Comparison of ENCODE assay signal across 22 cellular contexts in the genomic region with DNA sequence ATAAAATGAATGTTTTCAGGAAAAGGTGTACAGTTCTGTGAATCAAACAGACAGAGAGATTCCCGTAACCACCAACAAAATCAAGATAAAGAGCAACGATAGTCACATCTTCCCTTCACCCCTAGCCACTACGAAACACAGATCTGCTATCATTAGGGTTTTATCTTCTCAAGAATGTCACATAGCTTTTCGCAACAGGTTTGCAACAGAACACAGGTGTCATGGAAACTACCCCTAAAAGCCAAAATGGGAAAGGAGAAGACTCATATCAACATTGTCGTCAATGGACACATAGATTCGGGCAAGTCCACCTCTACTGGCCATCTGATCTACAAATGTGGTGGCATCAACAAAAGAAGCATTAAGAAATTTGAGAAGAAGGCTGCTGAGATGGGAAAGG. TPM values are rescaled to one million over a fixed set of nuclear protein-coding genes. Genes with fewer than 3 reads are reported as not detected.
A peak's percentile ranks its signal among the peaks of the same experiment; 100 is the strongest.
DNase-seq lines count a peak whose midpoint lies in the region; ATAC-seq and TF ChIP-seq lines count a peak whose summit lies in the region.
"Had no signal": no experiment of that assay in that cellular context is flagged by ENCODE, and none has a peak within 500 bp of the region (broad histone marks: within the 10 kb centered on the region; RNA-seq: fewer than 3 reads in every experiment).

No MANE protein-coding gene starts in this region.

- H3K36me3 ChIP-seq in endodermal cell (ENCODE audit: control insufficient read depth, insufficient read depth, low read length) (no peaks in the 10 kb centered on the region), parathyroid adenoma (ENCODE audit: control insufficient read depth, insufficient read depth, low read length) (no peaks in the 10 kb centered on the region), SJCRH30 (peaks cover under 1% of the 10 kb centered on the region; the same call in 1 of the 2 replicates)
- H3K36me3 ChIP-seq: BE2C had no signal

- H2AFZ ChIP-seq in parathyroid adenoma: no peak overlapping the region

- H3K27me3 ChIP-seq in endodermal cell (ENCODE audit: control insufficient read depth, insufficient read depth, low read length, poor library complexity, severe bottlenecking) (no peaks in the 10 kb centered on the region), parathyroid adenoma (ENCODE audit: control insufficient read depth, insufficient read depth, low read length) (no peaks in the 10 kb centered on the region), SJCRH30 (no peaks in the 10 kb centered on the region)
- H3K27me3 ChIP-seq: BE2C; BLaER1 treated with 17β-estradiol and CSF1 and Interleukin-3, amounts not matched to agents 10 nM and 100 nM had no signal

- H3K4me1 Mint-ChIP-seq in T-helper 17 cell: peaks cover 7% of the 10 kb centered on the region
- H3K4me1 Mint-ChIP-seq in endodermal cell: no peaks in the 10 kb centered on the region

- H3K79me2 ChIP-seq in parathyroid adenoma: no peaks in the 10 kb centered on the region

- no peak overlapping the region for H3K4me3 ChIP-seq in endodermal cell (ENCODE audit: low read length)
- H3K4me3 ChIP-seq in parathyroid adenoma (ENCODE audit: low read depth, low read length): no peak overlapping the region
- H3K4me3 ChIP-seq in SJCRH30: no peak overlapping the region
- H3K4me3 ChIP-seq: BLaER1 treated with 17β-estradiol and CSF1 and Interleukin-3, amounts not matched to agents 10 nM and 100 nM; GM12878 had no signal

- peak overlapping the region; percentile 9 for H3K4me2 ChIP-seq in parathyroid adenoma (ENCODE audit: low read length)
- H3K4me2 ChIP-seq: BLaER1 treated with 17β-estradiol and CSF1 and Interleukin-3, amounts not matched to agents 10 nM and 100 nM had no signal

- 93% methylated on average over 6 of the region's 6 CpGs for WGBS in endodermal cell (ENCODE audit: insufficient coverage in 1 of 2, insufficient read length in 1 of 2), 2 experiments

- H3K27me3 Mint-ChIP-seq in T-helper 17 cell (peaks cover 15% of the 10 kb centered on the region), endodermal cell (ENCODE audit: insufficient read depth) (peaks cover 14% of the 10 kb centered on the region)

- no peak overlapping the region for H3K4me3 Mint-ChIP-seq in T-helper 17 cell
- H3K4me3 Mint-ChIP-seq in endodermal cell: no peak overlapping the region
- H3K4me3 Mint-ChIP-seq: CD4-positive, alpha-beta T cell; CD8-positive, alpha-beta memory T cell had no signal

- H3K9ac ChIP-seq in endodermal cell (ENCODE audit: extremely low read depth, low read length, poor library complexity, severe bottlenecking) (no peak overlapping the region), parathyroid adenoma (no peak overlapping the region)
- H3K9ac ChIP-seq: BLaER1 treated with 17β-estradiol and CSF1 and Interleukin-3, amounts not matched to agents 10 nM and 100 nM had no signal

- H3K27ac Mint-ChIP-seq in T-helper 17 cell: peak overlapping the region; percentile 32
- H3K27ac Mint-ChIP-seq in endodermal cell: no peak overlapping the region
- H3K27ac Mint-ChIP-seq: CD14-positive monocyte; CD4-positive, alpha-beta T cell; CD8-positive, alpha-beta memory T cell had no signal

- H3K36me3 Mint-ChIP-seq in T-helper 17 cell (ENCODE audit: low read depth): no peaks in the 10 kb centered on the region
- H3K36me3 Mint-ChIP-seq in endodermal cell (ENCODE audit: low read depth): peaks cover 2% of the 10 kb centered on the region

- H3K27ac ChIP-seq in endodermal cell (ENCODE audit: low read depth, low read length) (no peak overlapping the region), parathyroid adenoma (no peak overlapping the region), SJCRH30 (no peak overlapping the region)
- H3K27ac ChIP-seq: BLaER1 treated with 17β-estradiol and CSF1 and Interleukin-3, amounts not matched to agents 10 nM and 100 nM had no signal

- ATAC-seq in T-helper 17 cell: no peak
- ATAC-seq: GM12878 had no signal

- H3K9me3 ChIP-seq in T-helper 17 cell (ENCODE audit: control insufficient read depth, low read length, poor library complexity, severe bottlenecking) (no peaks in the 10 kb centered on the region), endodermal cell (ENCODE audit: control insufficient read depth, low read length) (peaks cover 41% of the 10 kb centered on the region), parathyroid adenoma (ENCODE audit: control insufficient read depth, low read length) (no peaks in the 10 kb centered on the region), SJCRH30 (replicated peaks) (peaks cover 14% of the 10 kb centered on the region)

- no peak for TF ChIP-seq CTCF in endodermal cell (conservative IDR thresholded peaks at IDR 0.05)
- TF ChIP-seq CTCF in parathyroid adenoma (IDR thresholded peaks at IDR 0.05): no peak

- DNase-seq in T-helper 17 cell (no peak), endodermal cell (peak; percentile 5), NCI-H524 treated with DMSO at 0.1 percent for 48 hours (lab: John Stamatoyannopoulos, UW) (no peak), GM19240 (ENCODE audit: insufficient read length, low spot score) (no peak), SJCRH30 (no peak)
- DNase-seq: AML-193; BE2C; CD4-positive, alpha-beta T cell; CD8-positive, alpha-beta memory T cell; DMS 273 treated with DMSO at 0.1 percent for 48 hours; DMS79; EL; GDM1; GOT3; H7; HCEC 1CT had no signal

- H3K4me1 ChIP-seq in endodermal cell (ENCODE audit: control insufficient read depth, insufficient read depth, low read length): no peaks in the 10 kb centered on the region
- peaks cover 10% of the 10 kb centered on the region for H3K4me1 ChIP-seq in parathyroid adenoma
- H3K4me1 ChIP-seq in SJCRH30: no peaks in the 10 kb centered on the region
- H3K4me1 ChIP-seq: BE2C had no signal

- peaks cover 61% of the 10 kb centered on the region for H3K9me3 Mint-ChIP-seq in endodermal cell

RNA-seq across cellular contexts. Expression of gene GPR42, which starts 11.1 kb away (rescaled TPM):
- total RNA-seq in T-helper 17 cell (under 1 TPM in 1 of 2 donors, not detected in 1; 0.20 TPM), endodermal cell (not detected)
- not detected for polyA plus RNA-seq in endodermal cell (2013, experiment 1 of 2)
- not detected for polyA plus RNA-seq in endodermal cell (2013, experiment 2 of 2)
- total RNA-seq in SJCRH30 (2014; rRNA removed; shearing (Covaris generic)): not detected in 2 replicates
- total RNA-seq: A172; CD8-positive, alpha-beta memory T cell; H7 had no signal
- polyA plus RNA-seq: AG04450; CD8-positive, alpha-beta memory T cell; GM12878 had no signal

RNA-seq across cellular contexts. Expression of gene FFAR3, which starts 23.7 kb away (rescaled TPM):
- total RNA-seq in T-helper 17 cell (under 1 TPM; 0.70 to 0.78 TPM), endodermal cell (not detected)
- not detected for polyA plus RNA-seq in endodermal cell (2013, experiment 1 of 2)
- polyA plus RNA-seq in endodermal cell (2013, experiment 2 of 2): not detected
- total RNA-seq in SJCRH30 (2014; rRNA removed; shearing (Covaris generic)): not detected in 2 replicates
- total RNA-seq: A172; CD4-positive, alpha-beta T cell; CD8-positive, alpha-beta memory T cell; H7 had no signal
- polyA plus RNA-seq: AG04450; CD8-positive, alpha-beta memory T cell had no signal

RNA-seq across cellular contexts. Expression of gene FFAR1, which starts 34.2 kb away (rescaled TPM):
- total RNA-seq in T-helper 17 cell: 1 to 10 TPM in 1 of 2 donors, not detected in 1; 1.4 TPM
- total RNA-seq in endodermal cell: not detected
- not detected for polyA plus RNA-seq in endodermal cell (2013, experiment 1 of 2)
- not detected for polyA plus RNA-seq in endodermal cell (2013, experiment 2 of 2)
- not detected in 2 replicates for total RNA-seq in SJCRH30 (2014; rRNA removed; shearing (Covaris generic))
- total RNA-seq: A172; CD4-positive, alpha-beta T cell; CD8-positive, alpha-beta memory T cell; H7 had no signal
- polyA plus RNA-seq: AG04450; CD14-positive monocyte; CD8-positive, alpha-beta memory T cell had no signal

RNA-seq across cellular contexts. Expression of gene CD22, which starts 52.9 kb away (rescaled TPM):
- total RNA-seq in T-helper 17 cell (10 to 100 TPM in 1 of 2 donors, 1 to 10 TPM in 1; 1.3 to 36.1 TPM), endodermal cell (not detected)
- not detected for polyA plus RNA-seq in endodermal cell (2013, experiment 1 of 2)
- polyA plus RNA-seq in endodermal cell (2013, experiment 2 of 2): not detected
- 0.04 TPM in 1 of 2 replicates, not detected in the other for total RNA-seq in SJCRH30 (2014; rRNA removed; shearing (Covaris generic))
- total RNA-seq: H7 had no signal
- polyA plus RNA-seq: AG04450; CD8-positive, alpha-beta memory T cell had no signal
